ENCODE assay signal across 1 cellular context in the genomic region with DNA sequence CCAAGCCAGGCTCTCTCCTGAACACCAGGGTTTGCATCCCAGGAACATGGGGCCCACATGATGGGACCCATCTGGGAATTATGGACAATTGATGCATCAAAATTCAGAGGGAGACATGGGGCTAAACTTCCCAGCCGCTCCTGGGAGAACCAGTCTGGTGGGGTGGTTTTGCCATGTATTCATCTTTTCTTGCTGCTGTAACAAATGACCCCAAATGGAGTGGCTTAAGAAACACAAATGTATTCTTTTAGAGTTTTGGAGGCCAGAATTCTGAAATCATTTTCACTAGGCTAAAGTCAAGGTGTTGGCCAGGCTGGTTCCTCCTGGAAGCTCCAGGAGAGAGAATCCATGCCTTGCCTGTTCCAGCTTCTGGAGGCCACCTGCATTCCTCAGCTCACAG.
A peak's percentile ranks its signal among the peaks of the same experiment; 100 is the strongest.
TF ChIP-seq lines count a peak whose summit lies in the region.

No MANE protein-coding gene starts in this region.

TF ChIP-seq in HepG2, 621 proteins besides CTCF, POLR2A, EP300 and RAD21:
- no peak for TF ChIP-seq BCL6 (CRISPR knock-in tag; IDR thresholded peaks at IDR 0.05)
- peak; percentile 93 for TF ChIP-seq ZNF12 (CRISPR knock-in tag; IDR thresholded peaks at IDR 0.05)
